Comparison of ENCODE assay signal across 23 cellular contexts in the genomic region with DNA sequence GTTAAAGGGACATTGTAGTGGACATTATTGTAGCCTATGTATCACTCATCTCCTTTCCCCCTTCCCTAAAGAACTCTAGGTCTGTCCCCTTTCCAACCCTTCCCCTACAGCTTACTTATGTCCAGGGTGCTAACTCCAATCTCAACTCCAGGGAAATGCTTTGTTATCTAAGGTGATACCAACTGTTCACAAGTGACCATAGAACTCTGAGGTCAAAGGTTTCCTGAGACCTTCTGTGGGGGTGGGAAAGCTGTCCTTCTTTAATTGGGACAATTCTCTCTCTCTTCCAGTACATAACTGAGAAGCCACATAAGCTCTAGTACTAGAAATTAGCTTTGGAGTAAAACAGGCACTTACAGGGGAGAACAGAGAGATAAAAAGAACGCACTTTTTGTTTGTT.
"Had no signal": no experiment of that assay in that cellular context is flagged by ENCODE, and none has a peak within 500 bp of the region (broad histone marks: within the 10 kb centered on the region; RNA-seq: fewer than 3 reads in every experiment).

No MANE protein-coding gene starts in this region.

- H3K27me3 ChIP-seq: MG63, SJSA1 had no signal

- H3K27ac ChIP-seq: SJSA1, SK-N-MC had no signal

- H3K36me3 ChIP-seq: MG63, SJSA1 had no signal

- H3K9me3 ChIP-seq: MG63, SJSA1 had no signal

- H3K4me1 ChIP-seq: SJSA1 had no signal

- H3K4me3 ChIP-seq: MG63, SJSA1, SK-N-MC had no signal

- DNase-seq: IMR-90, Karpas-422, KG1, MG63, NCI-H1092, NCI-H1105 treated with DMSO at 0.1 percent for 48 hours, NCI-H1417 treated with DMSO at 0.1 percent for 48 hours, NCI-H146, NCI-H1694 treated with DMSO at 0.1 percent for 48 hours, NCI-H1930, NCI-H2081, NCI-H2107, NCI-H226, NCI-H446, NCI-H510A, NCI-H524 treated with DMSO at 0.1 percent for 48 hours, NCI-H69, NCI-H774, Right ventricle myocardium superior, RPMI8226, SIG-M5 had no signal
